ENCODE assay signal across 8 cellular contexts in genomic region chr14:23567186-23568020, GRCh38. TPM values are rescaled to one million over a fixed set of nuclear protein-coding genes. Genes with fewer than 3 reads are reported as not detected.
DNase-seq lines count a peak whose midpoint lies in the region; ATAC-seq and TF ChIP-seq lines count a peak whose summit lies in the region.

AP1G2 (minus strand) TSS chr14:23567791; CDS start chr14:23567314, 477 bp downstream.

- H3K4me1 Mint-ChIP-seq in activated CD4-positive, alpha-beta memory T cell treated with anti-CD3 and anti-CD28 coated beads for 36 hours (ENCODE audit: low read depth): peaks cover 34% of the 10 kb centered on the region

- intact Hi-C loops in activated CD4-positive, alpha-beta memory T cell treated with anti-CD3 and anti-CD28 coated beads for 36 hours (cut with micrococcal nuclease): loop anchor here (1.0 to 2.0 kb wide), 2 partner anchors 11 to 17 kb away; partner anchors contain the start of genes THTPA and ZFHX2
- intact Hi-C loops in lower lobe of right lung (cut with DNase I): loop anchor here (10.0 kb wide), 1 partner anchor 93 kb away; no protein-coding TSS in a partner anchor

- TF ChIP-seq CTCF in lower lobe of right lung (IDR thresholded peaks at IDR 0.05): no peak

- H3K9me3 ChIP-seq in lower lobe of right lung: no peaks in the 10 kb centered on the region

- DNase-seq in C1 segment of cervical spinal cord (lab: John Stamatoyannopoulos, UW): peak in 12 of 14 donors; percentile 52 to 86 (median 73)
- peak; percentile 90 for DNase-seq in NCI-H82 (lab: John Stamatoyannopoulos, UW)
- DNase-seq in activated CD4-positive, alpha-beta memory T cell treated with anti-CD3 and anti-CD28 coated beads for 36 hours: peak; percentile 95
- peak; percentile 87 for DNase-seq in ecto neural progenitor cell (ENCODE audit: low spot score)
- DNase-seq in lower lobe of right lung: peak; percentile 94
- DNase-seq in stimulated activated CD8-positive, alpha-beta memory T cell treated with anti-CD3 and anti-CD28 coated beads, Interleukin-12 subunit alpha, Interleukin-12 subunit beta, amount 100 ng/mL, for 1 hour (ENCODE audit: low read depth): peak; percentile 73

- CTCF ChIA-PET in activated CD4-positive, alpha-beta memory T cell treated with anti-CD3 and anti-CD28 coated beads for 36 hours (lab: Charles Lee): interaction anchor here (0.6 to 3.3 kb wide), 7 partner anchors 8 to 308 kb away, joined by 3 to 29 read pairs (median 5); partner anchors contain the start of gene THTPA

- no peaks in the 10 kb centered on the region for H3K27me3 Mint-ChIP-seq in activated CD4-positive, alpha-beta memory T cell treated with anti-CD3 and anti-CD28 coated beads for 36 hours

- H3K9me3 Mint-ChIP-seq in activated CD4-positive, alpha-beta memory T cell treated with anti-CD3 and anti-CD28 coated beads for 36 hours: no peaks in the 10 kb centered on the region

- no peaks in the 10 kb centered on the region for H3K27me3 ChIP-seq in lower lobe of right lung (ENCODE audit: low read depth)

- POLR2A ChIA-PET in activated CD4-positive, alpha-beta memory T cell treated with anti-CD3 and anti-CD28 coated beads for 36 hours (lab: Charles Lee): interaction anchor here (0.5 to 1.7 kb wide), 6 partner anchors 9 to 273 kb away, joined by 3 to 4 read pairs (median 3); partner anchors contain the start of gene PABPN1

- H3K4me1 ChIP-seq in lower lobe of right lung: peaks cover 28% of the 10 kb centered on the region

- H3K36me3 ChIP-seq in lower lobe of right lung: peaks cover 32% of the 10 kb centered on the region

- ATAC-seq in GM19351 (IDR thresholded peaks at IDR 0.05; ENCODE audit: unreplicated experiment): peak; percentile 90
- ATAC-seq in HG03520 (IDR thresholded peaks at IDR 0.05; ENCODE audit: unreplicated experiment): peak; percentile 72
- ATAC-seq in lower lobe of right lung: peak; percentile 92 to 96

- H3K4me3 ChIP-seq in lower lobe of right lung: peak within 1 kb of the TSS; percentile 79

- H3K36me3 Mint-ChIP-seq in activated CD4-positive, alpha-beta memory T cell treated with anti-CD3 and anti-CD28 coated beads for 36 hours: peaks cover 20% of the 10 kb centered on the region

- H3K4me3 Mint-ChIP-seq in activated CD4-positive, alpha-beta memory T cell treated with anti-CD3 and anti-CD28 coated beads for 36 hours: peak within 1 kb of the TSS; percentile 91

- H3K27ac ChIP-seq in lower lobe of right lung: peak within 1 kb of the TSS; percentile 76

- H3K27ac Mint-ChIP-seq in activated CD4-positive, alpha-beta memory T cell treated with anti-CD3 and anti-CD28 coated beads for 36 hours: peak within 1 kb of the TSS; percentile 90

RNA-seq across cellular contexts. Expression of gene AP1G2, which starts in this region (rescaled TPM):
- total RNA-seq in activated CD4-positive, alpha-beta memory T cell treated with anti-CD3 and anti-CD28 coated beads for 36 hours: 100 to 1,000 TPM; 182 to 190 TPM
- total RNA-seq in lower lobe of right lung: 146 TPM

Comparison
In these comparisons a context has a peak if more than half of its experiments do, and no peak if none do; other contexts are left out.
1. Peak in every context shown above with its lines: DNase-seq, ATAC-seq, H3K4me3 ChIP-seq and H3K27ac ChIP-seq.